Comparison of ENCODE assay signal across 8 cellular contexts in genomic region chr12:82383930-82384513, GRCh38. TPM values are rescaled to one million over a fixed set of nuclear protein-coding genes. Genes with fewer than 3 reads are reported as not detected.
DNase-seq lines count a peak whose midpoint lies in the region; ATAC-seq and TF ChIP-seq lines count a peak whose summit lies in the region.

No MANE protein-coding gene starts in this region.

- H3K9me3 Mint-ChIP-seq in WTC11 (peaks cover 3% of the 10 kb centered on the region; the same call in 1 of the 2 replicates), mesothelial cell of epicardium (no peaks in the 10 kb centered on the region)
- H3K9me3 Mint-ChIP-seq in activated naive CD4-positive, alpha-beta T cell treated with anti-CD3 and anti-CD28 coated beads, Interleukin-2, amount 10 ng/mL, durations not matched to agents 7 days and 5 days, result no peaks in the 10 kb centered on the region

- H3K27me3 Mint-ChIP-seq in WTC11 (ENCODE audit: low read depth), result no peaks in the 10 kb centered on the region
- no peaks in the 10 kb centered on the region for H3K27me3 Mint-ChIP-seq in mesothelial cell of epicardium (ENCODE audit: low read depth)
- H3K27me3 Mint-ChIP-seq in activated naive CD4-positive, alpha-beta T cell treated with anti-CD3 and anti-CD28 coated beads, Interleukin-2, amount 10 ng/mL, durations not matched to agents 7 days and 5 days, result no peaks in the 10 kb centered on the region

- CTCF ChIA-PET in WTC11 (lab: Charles Lee), result no interaction called here
- CTCF ChIA-PET in activated naive CD4-positive, alpha-beta T cell treated with anti-CD3 and anti-CD28 coated beads, Interleukin-2, amount 10 ng/mL, durations not matched to agents 7 days and 5 days (lab: Charles Lee), result interaction anchor here (1.0 kb wide), 1 partner anchor 302 kb away, joined by 3 read pairs; the partner anchor contains the start of gene TMTC2

- H3K36me3 Mint-ChIP-seq in WTC11 (no peaks in the 10 kb centered on the region), mesothelial cell of epicardium (no peaks in the 10 kb centered on the region)
- no peaks in the 10 kb centered on the region for H3K36me3 Mint-ChIP-seq in activated naive CD4-positive, alpha-beta T cell treated with anti-CD3 and anti-CD28 coated beads, Interleukin-2, amount 10 ng/mL, durations not matched to agents 7 days and 5 days

- ATAC-seq in WTC11, result peak; percentile 50; the same call in 1 of the 2 replicates

- H3K4me1 Mint-ChIP-seq in WTC11 (peaks cover 4% of the 10 kb centered on the region; the same call in 1 of the 2 replicates), mesothelial cell of epicardium (peaks cover 2% of the 10 kb centered on the region)
- H3K4me1 Mint-ChIP-seq in activated naive CD4-positive, alpha-beta T cell treated with anti-CD3 and anti-CD28 coated beads, Interleukin-2, amount 10 ng/mL, durations not matched to agents 7 days and 5 days, result no peaks in the 10 kb centered on the region

- H3K27ac Mint-ChIP-seq in WTC11 (no peak overlapping the region), mesothelial cell of epicardium (no peak overlapping the region)
- H3K27ac Mint-ChIP-seq in activated naive CD4-positive, alpha-beta T cell treated with anti-CD3 and anti-CD28 coated beads, Interleukin-2, amount 10 ng/mL, durations not matched to agents 7 days and 5 days, result no peak overlapping the region

- TF ChIP-seq CTCF in WTC11 (IDR thresholded peaks at IDR 0.05), result no peak
- TF ChIP-seq CTCF in mesothelial cell of epicardium (IDR thresholded peaks at IDR 0.05; ENCODE audit: unreplicated experiment), result peak; percentile 29

- DNase-seq in NCI-H748 (lab: John Stamatoyannopoulos, UW; ENCODE audit: unreplicated experiment) (peak; percentile 26), NCI-H748 treated with DMSO at 0.1 percent for 48 hours (lab: John Stamatoyannopoulos, UW) (no peak), HT1080 (ENCODE audit: low read depth) (peak; percentile 21), WTC11 (ENCODE audit: low spot score) (no peak), mesothelial cell of epicardium (ENCODE audit: low spot score in 2 of 2, unreplicated experiment in 2 of 2) (no peak), nucleus accumbens (lab: John Stamatoyannopoulos, UW) (no peak)
- DNase-seq in activated naive CD4-positive, alpha-beta T cell treated with anti-CD3 and anti-CD28 coated beads, Interleukin-2, amount 10 ng/mL, durations not matched to agents 7 days and 5 days, result no peak
- DNase-seq in activated CD4-positive, alpha-beta T cell treated with anti-CD3 and anti-CD28 coated beads for 4 hours, result no peak

- POLR2A ChIA-PET in WTC11 (lab: Charles Lee), result no interaction called here

- H3K4me3 Mint-ChIP-seq in WTC11 (no peak overlapping the region), mesothelial cell of epicardium (no peak overlapping the region)
- no peak overlapping the region for H3K4me3 Mint-ChIP-seq in activated naive CD4-positive, alpha-beta T cell treated with anti-CD3 and anti-CD28 coated beads, Interleukin-2, amount 10 ng/mL, durations not matched to agents 7 days and 5 days

TF ChIP-seq in WTC11, 78 proteins besides CTCF, POLR2A, EP300 and RAD21:
- TF ChIP-seq MYBL2 (CRISPR knock-in tag; IDR thresholded peaks at IDR 0.05), result no peak
- TF ChIP-seq ZNF281 (CRISPR knock-in tag; IDR thresholded peaks at IDR 0.05), result no peak

RNA-seq across cellular contexts. Expression of gene METTL25, which starts 25.7 kb away (rescaled TPM):
- total RNA-seq in HT1080 (2014; rRNA removed; shearing (Covaris generic)), result 4.6 and 4.8 TPM in 2 replicates
- 3.2 and 4.8 TPM in 2 replicates for polyA plus RNA-seq in HT1080 (2015; cell fraction: cytosol; rRNA removed)
- polyA plus RNA-seq in HT1080 (2015; cell fraction: nucleus; rRNA removed), result 6.3 and 8.0 TPM in 2 replicates
- total RNA-seq in WTC11 (2021) (6.3 to 8.0 TPM (median 7.2 TPM) in 3 replicates), mesothelial cell of epicardium (10.4 to 11.9 TPM (median 10.5 TPM) in 3 replicates)

RNA-seq across cellular contexts. Expression of gene CCDC59, which starts 25.8 kb away (rescaled TPM):
- 60.3 and 72.0 TPM in 2 replicates for total RNA-seq in HT1080 (2014; rRNA removed; shearing (Covaris generic))
- 87.8 and 91.0 TPM in 2 replicates for polyA plus RNA-seq in HT1080 (2015; cell fraction: cytosol; rRNA removed)
- polyA plus RNA-seq in HT1080 (2015; cell fraction: nucleus; rRNA removed), result 44.4 and 65.9 TPM in 2 replicates
- total RNA-seq in WTC11 (2021), result 48.9 to 49.2 TPM (median 49.2 TPM) in 3 replicates
- total RNA-seq in mesothelial cell of epicardium, result 43.7 to 48.9 TPM (median 47.9 TPM) in 3 replicates

Comparison
In these comparisons a context has a peak if more than half of its experiments do, and no peak if none do; other contexts are left out.
1. DNase-seq: peak in NCI-H748 (single experiment) and HT1080 (single experiment); none in NCI-H748 treated with DMSO at 0.1 percent for 48 hours (single experiment), WTC11 (single experiment), mesothelial cell of epicardium (0 of 2), activated naive CD4-positive, alpha-beta T cell treated with anti-CD3 and anti-CD28 coated beads, Interleukin-2, amount 10 ng/mL, durations not matched to agents 7 days and 5 days (single experiment), activated CD4-positive, alpha-beta T cell treated with anti-CD3 and anti-CD28 coated beads for 4 hours (0 of 2) and nucleus accumbens (0 of 56).